ENCODE assay signal across 11 cellular contexts in genomic region chr1:112637257-112638108, GRCh38. TPM values are rescaled to one million over a fixed set of nuclear protein-coding genes. Genes with fewer than 3 reads are reported as not detected.
DNase-seq lines count a peak whose midpoint lies in the region; ATAC-seq and TF ChIP-seq lines count a peak whose summit lies in the region.
"Had no signal": no experiment of that assay in that cellular context is flagged by ENCODE, and none has a peak within 500 bp of the region (broad histone marks: within the 10 kb centered on the region; RNA-seq: fewer than 3 reads in every experiment).

No MANE protein-coding gene starts in this region.

- WGBS in body of pancreas, 2 donors, result 59 to 80% methylated on average over 4 of the region's 4 CpGs
- WGBS in thyroid gland, 2 donors, result 74% methylated on average over 4 of the region's 4 CpGs

- no peak for DNase-seq in activated T-cell treated with anti-CD3 and anti-CD28 coated beads, Interleukin-2, amount 50 U/mL, for 24 hours
- DNase-seq in activated T-cell treated with anti-CD3 and anti-CD28 coated beads for 4 hours (no peak), body of pancreas (no peak), hippocampal formation (lab: John Stamatoyannopoulos, UW) (peak; percentile 45 to 73), thyroid gland (no peak), posterior vena cava (ENCODE audit: low spot score) (no peak), nephron progenitor cell (no peak), activated gamma-delta T cell treated with Interleukin-2 at 50 U/mL for 16 hours (no peak)
- DNase-seq: AML-193, NCI-H2081, T-helper 9 cell had no signal

- H3K27me3 ChIP-seq in body of pancreas, result no peaks in the 10 kb centered on the region
- H3K27me3 ChIP-seq in thyroid gland, result no peaks in the 10 kb centered on the region

- no peaks in the 10 kb centered on the region for H3K27me3 Mint-ChIP-seq in activated T-cell treated with anti-CD3 and anti-CD28 coated beads, Interleukin-2, amount 50 U/mL, for 24 hours
- H3K27me3 Mint-ChIP-seq in nephron progenitor cell (ENCODE audit: low read depth, poor library complexity), result no peaks in the 10 kb centered on the region

- no peak for TF ChIP-seq CTCF in body of pancreas (IDR thresholded peaks at IDR 0.05)
- no peak for TF ChIP-seq CTCF in thyroid gland (IDR thresholded peaks at IDR 0.05)
- no peak for TF ChIP-seq CTCF in nephron progenitor cell (IDR thresholded peaks at IDR 0.05)

- no peak overlapping the region for H3K4me3 Mint-ChIP-seq in activated T-cell treated with anti-CD3 and anti-CD28 coated beads, Interleukin-2, amount 50 U/mL, for 24 hours
- H3K4me3 Mint-ChIP-seq in nephron progenitor cell, result no peak overlapping the region

- H3K36me3 ChIP-seq in body of pancreas (replicated peaks in 1 of 2; ENCODE audit: insufficient read depth in 1 of 2, low read depth in 2 of 2), result no peaks in the 10 kb centered on the region
- H3K36me3 ChIP-seq in thyroid gland, result no peaks in the 10 kb centered on the region

- no peaks in the 10 kb centered on the region for H3K9me3 Mint-ChIP-seq in activated T-cell treated with anti-CD3 and anti-CD28 coated beads, Interleukin-2, amount 50 U/mL, for 24 hours
- H3K9me3 Mint-ChIP-seq in nephron progenitor cell, result peaks cover 12% of the 10 kb centered on the region

- no peak for TF ChIP-seq POLR2A in body of pancreas (IDR thresholded peaks at IDR 0.05)
- TF ChIP-seq POLR2A in thyroid gland (IDR thresholded peaks at IDR 0.05), result no peak

- H3K4me1 Mint-ChIP-seq in activated T-cell treated with anti-CD3 and anti-CD28 coated beads, Interleukin-2, amount 50 U/mL, for 24 hours (ENCODE audit: low read depth), result peaks cover 63% of the 10 kb centered on the region
- no peaks in the 10 kb centered on the region for H3K4me1 Mint-ChIP-seq in nephron progenitor cell

- peaks cover 56% of the 10 kb centered on the region for H3K36me3 Mint-ChIP-seq in activated T-cell treated with anti-CD3 and anti-CD28 coated beads, Interleukin-2, amount 50 U/mL, for 24 hours (ENCODE audit: low read depth)
- H3K36me3 Mint-ChIP-seq in nephron progenitor cell (ENCODE audit: low read depth), result peaks cover 38% of the 10 kb centered on the region

- H3K27ac ChIP-seq in body of pancreas (peak overlapping the region; percentile 3 to 50 (median 28)), thyroid gland (peak overlapping the region in 2 of 3 donors; percentile 17 to 78)

- H3K9me3 ChIP-seq in body of pancreas (no peaks in the 10 kb centered on the region), thyroid gland (no peaks in the 10 kb centered on the region)

- H3K27ac Mint-ChIP-seq in activated T-cell treated with anti-CD3 and anti-CD28 coated beads, Interleukin-2, amount 50 U/mL, for 24 hours, result peak overlapping the region; percentile 79
- no peak overlapping the region for H3K27ac Mint-ChIP-seq in nephron progenitor cell

- peaks cover 39% of the 10 kb centered on the region for H3K4me1 ChIP-seq in body of pancreas
- peaks cover 21 to 31% of the 10 kb centered on the region in 2 donors for H3K4me1 ChIP-seq in thyroid gland

- H3K4me3 ChIP-seq in body of pancreas, result no peak overlapping the region
- H3K4me3 ChIP-seq in thyroid gland (replicated peaks in 1 of 3), result no peak overlapping the region

- intact Hi-C loops in body of pancreas (cut with DNase I) (no loop called here), thyroid gland (cut with DNase I) (no loop called here), posterior vena cava (cut with DNase I) (no loop called here)

- peak; percentile 60 for ATAC-seq in body of pancreas

RNA-seq across cellular contexts. Expression of gene CAPZA1, which starts 17.9 kb away (rescaled TPM):
- total RNA-seq in body of pancreas, result 10 to 100 TPM; 56.0 to 66.9 TPM
- total RNA-seq in thyroid gland, result 100 to 1,000 TPM; 106 to 162 (median 130) TPM
- total RNA-seq in posterior vena cava, result 100 to 1,000 TPM; 104 to 109 TPM

RNA-seq across cellular contexts. Expression of gene ST7L, which starts 18.5 kb away (rescaled TPM):
- 10 to 100 TPM in 1 of 2 donors, 1 to 10 TPM in 1; 9.6 to 22.3 TPM for total RNA-seq in body of pancreas
- 10 to 100 TPM; 27.3 to 46.4 (median 44.9) TPM for total RNA-seq in thyroid gland
- total RNA-seq in posterior vena cava, result 10 to 100 TPM; 17.9 to 19.4 TPM

RNA-seq across cellular contexts. Expression of gene MOV10, which starts 37.0 kb away (rescaled TPM):
- total RNA-seq in body of pancreas (10 to 100 TPM; 26.2 to 29.3 TPM), thyroid gland (10 to 100 TPM; 20.2 to 27.7 (median 27.5) TPM), posterior vena cava (10 to 100 TPM; 29.5 to 32.3 TPM)

Comparison
In these comparisons a context has a peak if more than half of its experiments do, and no peak if none do; other contexts are left out.
1. DNase-seq: peak in hippocampal formation (2 of 2); none in activated T-cell treated with anti-CD3 and anti-CD28 coated beads, Interleukin-2, amount 50 U/mL, for 24 hours (single experiment), activated T-cell treated with anti-CD3 and anti-CD28 coated beads for 4 hours (single experiment), body of pancreas (0 of 4), thyroid gland (0 of 2), posterior vena cava (single experiment), nephron progenitor cell (single experiment) and activated gamma-delta T cell treated with Interleukin-2 at 50 U/mL for 16 hours (single experiment).